ENCODE assay signal across 10 cellular contexts in genomic region chr2:105397025-105397722, GRCh38. TPM values are rescaled to one million over a fixed set of nuclear protein-coding genes. Genes with fewer than 3 reads are reported as not detected.
DNase-seq lines count a peak whose midpoint lies in the region; ATAC-seq and TF ChIP-seq lines count a peak whose summit lies in the region.
"Had no signal": no experiment of that assay in that cellular context is flagged by ENCODE, and none has a peak within 500 bp of the region (broad histone marks: within the 10 kb centered on the region; RNA-seq: fewer than 3 reads in every experiment).

No MANE protein-coding gene starts in this region.

- no peaks in the 10 kb centered on the region for H4K20me1 ChIP-seq in MM.1S (ENCODE audit: insufficient read depth, low read length)

- DNase-seq in AG04449 (ENCODE audit: low read depth, low spot score) (no peak), HT1080 (ENCODE audit: low read depth) (peak; percentile 57), brain microvascular endothelial cell (no peak), MM.1S (no peak), iPS-NIHi11 (ENCODE audit: low spot score) (no peak)
- DNase-seq: activated CD4-positive, alpha-beta T cell treated with anti-CD3 and anti-CD28 coated beads, Interleukin-2, amount 50 U/mL, for 1 hour; NCI-H187 treated with DMSO at 0.1 percent for 48 hours had no signal

- H3K4me1 ChIP-seq in mucosa of rectum (ENCODE audit: control insufficient read depth in 2 of 2, insufficient read depth in 2 of 2, low read length in 2 of 2) (peaks cover 10 to 42% of the 10 kb centered on the region in 2 donors), MM.1S (ENCODE audit: low read length) (peaks cover 3% of the 10 kb centered on the region; the same call in 1 of the 2 replicates)

- POLR2A ChIA-PET in AG04449 (lab: Yijun Ruan, JAX): interaction anchor here (0.6 to 2.2 kb wide), 11 partner anchors 8 to 631 kb away, joined by 3 to 23 read pairs (median 4); no protein-coding TSS in a partner anchor

- no peaks in the 10 kb centered on the region for H3K79me2 ChIP-seq in MM.1S (ENCODE audit: low read length)

- H3K27me3 ChIP-seq in brain microvascular endothelial cell (replicated peaks) (no peaks in the 10 kb centered on the region), mucosa of rectum (ENCODE audit: control insufficient read depth in 2 of 2, insufficient read depth in 2 of 2, low read length in 2 of 2) (peaks cover 0 to 3% of the 10 kb centered on the region in 2 donors), MM.1S (replicated peaks; ENCODE audit: insufficient read depth, low read length) (no peaks in the 10 kb centered on the region)

- H3K36me3 ChIP-seq in brain microvascular endothelial cell (replicated peaks) (peaks cover 44% of the 10 kb centered on the region), mucosa of rectum (ENCODE audit: control insufficient read depth in 2 of 2, insufficient read depth in 2 of 2, low read length in 2 of 2) (peaks cover 4% of the 10 kb centered on the region in 2 donors), MM.1S (replicated peaks; ENCODE audit: insufficient read depth, low read length) (no peaks in the 10 kb centered on the region)

- no peak overlapping the region for H3K4me2 ChIP-seq in MM.1S (ENCODE audit: low read depth, low read length)

- CTCF ChIA-PET in AG04449 (lab: Yijun Ruan, JAX): interaction anchor here (1.0 to 25.1 kb wide), 6 partner anchors 10 to 122 kb away, joined by 3 to 328 read pairs (median 4); no protein-coding TSS in a partner anchor

- no peaks in the 10 kb centered on the region for H3F3A ChIP-seq in MM.1S (ENCODE audit: insufficient read depth, low read length)

- H3K4me3 ChIP-seq in AG04449 (ENCODE audit: low read depth, low read length): peak overlapping the region; percentile 98
- peak overlapping the region; percentile 100 for H3K4me3 ChIP-seq in brain microvascular endothelial cell (ENCODE audit: low read depth, low read length)
- peak overlapping the region; percentile 66 to 86 for H3K4me3 ChIP-seq in mucosa of rectum (ENCODE audit: low read length in 2 of 2)
- H3K4me3 ChIP-seq in MM.1S (ENCODE audit: low read length): no peak overlapping the region

- H3K9me3 ChIP-seq in mucosa of rectum (ENCODE audit: control insufficient read depth in 2 of 2, low read length in 2 of 2): no peaks in the 10 kb centered on the region
- no peaks in the 10 kb centered on the region for H3K9me3 ChIP-seq in MM.1S (replicated peaks; ENCODE audit: insufficient read depth, low read length)

- in situ Hi-C loops in brain microvascular endothelial cell (cut with HindIII; ENCODE audit: low pct_ligation_motif_present, low sequenced_read_pairs): no loop called here

- ATAC-seq in GM21619 (IDR thresholded peaks at IDR 0.05; ENCODE audit: unreplicated experiment): no peak
- no peak for ATAC-seq in GM21529 (IDR thresholded peaks at IDR 0.05; ENCODE audit: unreplicated experiment)

- TF ChIP-seq CTCF in AG04449 (IDR thresholded peaks at IDR 0.05; ENCODE audit: insufficient read depth, low read length, missing control alignments) (no peak), brain microvascular endothelial cell (IDR thresholded peaks at IDR 0.05; ENCODE audit: low read depth, low read length, missing control alignments) (no peak), MM.1S (IDR thresholded peaks at IDR 0.05; ENCODE audit: low read length) (no peak)

- H3K27ac ChIP-seq in brain microvascular endothelial cell (peak overlapping the region; percentile 98), mucosa of rectum (ENCODE audit: low read depth in 2 of 2, low read length in 2 of 2) (peak overlapping the region; percentile 46 to 81), MM.1S (ENCODE audit: low read length) (no peak overlapping the region)

- no peaks in the 10 kb centered on the region for H3K9me2 ChIP-seq in MM.1S (replicated peaks; ENCODE audit: insufficient read depth, low read length)

- H2AFZ ChIP-seq in MM.1S (ENCODE audit: low read length): no peak overlapping the region

- H3K9ac ChIP-seq in mucosa of rectum (ENCODE audit: low read depth in 1 of 2, low read length in 2 of 2): peak overlapping the region; percentile 27 to 99
- no peak overlapping the region for H3K9ac ChIP-seq in MM.1S (ENCODE audit: low read length)

RNA-seq across cellular contexts. Expression of gene FHL2, which starts 1.7 kb away (rescaled TPM):
- total RNA-seq in HT1080 (2014; rRNA removed; shearing (Covaris generic)): 155 and 198 TPM in 2 replicates
- 439 and 452 TPM in 2 replicates for polyA plus RNA-seq in HT1080 (2015; cell fraction: cytosol; rRNA removed)
- 239 and 277 TPM in 2 replicates for polyA plus RNA-seq in HT1080 (2015; cell fraction: nucleus; rRNA removed)

RNA-seq across cellular contexts. Expression of gene C2orf49, which starts 59.8 kb away (rescaled TPM):
- total RNA-seq in HT1080 (2014; rRNA removed; shearing (Covaris generic)): 9.1 and 14.5 TPM in 2 replicates
- polyA plus RNA-seq in HT1080 (2015; cell fraction: cytosol; rRNA removed): 12.9 and 18.2 TPM in 2 replicates
- polyA plus RNA-seq in HT1080 (2015; cell fraction: nucleus; rRNA removed): 11.4 and 19.7 TPM in 2 replicates
